8 cellular contexts compared by ENCODE assay signal in the genomic region with DNA sequence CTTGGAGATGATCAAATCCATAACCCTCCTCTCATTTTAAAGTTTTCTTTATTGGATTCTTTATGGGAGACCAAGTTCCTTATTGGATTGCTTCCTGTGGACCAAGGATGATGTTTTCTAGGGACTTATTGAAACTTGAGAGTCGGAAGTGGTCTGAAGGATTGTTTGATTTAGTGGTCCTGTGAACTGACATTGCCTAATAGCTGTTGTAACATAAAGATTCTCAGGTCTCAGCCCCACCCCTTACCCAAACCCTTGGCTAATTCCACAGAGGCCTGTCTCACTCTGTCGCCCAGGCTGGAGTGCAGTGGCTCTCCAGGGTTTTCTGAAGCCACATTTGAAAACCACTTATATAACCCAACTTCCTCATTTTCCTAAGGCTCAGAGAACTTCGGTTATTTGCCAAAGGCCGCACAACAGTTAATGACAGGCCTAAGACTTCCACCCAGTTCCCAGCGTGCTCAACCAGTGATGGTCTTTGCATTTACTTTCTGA.
DNase-seq lines count a peak whose midpoint lies in the region; ATAC-seq, FAIRE-seq and TF ChIP-seq lines count a peak whose summit lies in the region.

No MANE protein-coding gene starts in this region.

- no peak overlapping the region for H3K4me3 ChIP-seq in GM12878

- H3K9me3 Mint-ChIP-seq in CD14-positive monocyte (peaks cover 0 to under 1% (median 0%) of the 10 kb centered on the region in 7 donors), memory B cell (no peaks in the 10 kb centered on the region)

- CTCF ChIA-PET in GM12878 (lab: Yijun Ruan, JAX) = no interaction called here

- BruUV-seq in GM12878 (replicated peaks; lab: Mats Ljungman, UMichigan) = no TSS peak

- intact Hi-C loops in CD14-positive monocyte (cut with micrococcal nuclease) = loop anchor here (2.0 to 10.0 kb wide), 4 partner anchors 21 to 99 kb away; partner anchors contain the start of gene ATXN1 (in 2 of the 2)
- intact Hi-C loops in GM12878 (cut with micrococcal nuclease; ENCODE audit: unreplicated experiment) = no loop called here

- TF ChIP-seq CTCF in CD14-positive monocyte (IDR thresholded peaks at IDR 0.05) (no peak), GM12878 (IDR thresholded peaks at IDR 0.05 in 2 of 3, conservative IDR thresholded peaks at IDR 0.05 in 1 of 3; ENCODE audit: control insufficient read depth in 2 of 3, extremely low read depth in 1 of 3, insufficient read depth in 1 of 3, low read depth in 3 of 3, low read length in 3 of 3) (no peak)

- H2AFZ ChIP-seq in GM12878 (ENCODE audit: control insufficient read depth, low read depth, low read length) = no peak overlapping the region

- H3K27me3 ChIP-seq in GM12878 (replicated peaks in 1 of 2; ENCODE audit: control insufficient read depth in 2 of 2, insufficient read depth in 2 of 2, low read length in 1 of 2) = no peaks in the 10 kb centered on the region

- TF ChIP-seq POLR2A in GM12878 (IDR thresholded peaks at IDR 0.05; ENCODE audit: low read depth, low read length) = no peak

- H3K4me3 Mint-ChIP-seq in CD14-positive monocyte (peak overlapping the region in 1 of 2 donors; percentile 35), memory B cell (no peak overlapping the region)

- DNase-seq in CD14-positive monocyte (ENCODE audit: low spot score) (peak; percentile 63), NCI-H460 (ENCODE audit: extremely low read depth, low read depth) (peak; percentile 77), GM12878 (ENCODE audit: low read depth, low spot score) (no peak), memory B cell (ENCODE audit: low spot score in 2 of 2) (no peak), 8988T (no peak), LoVo (ENCODE audit: low spot score) (no peak)

- SMC1A ChIA-PET in GM12878 (lab: Charles Lee; ENCODE audit: uncharacterized antibody, unreplicated experiment) = interaction anchor here (0.5 to 2.1 kb wide), 4 partner anchors 13 to 86 kb away, joined by 3 to 5 read pairs (median 4); no protein-coding TSS in a partner anchor

- H3K4me1 ChIP-seq in GM12878 (ENCODE audit: control insufficient read depth, insufficient read depth, low read length) = peaks cover 28% of the 10 kb centered on the region

- H4K20me1 ChIP-seq in GM12878 (ENCODE audit: control insufficient read depth, insufficient read depth) = no peaks in the 10 kb centered on the region

- FAIRE-seq in GM12878 (lab: Jason Lieb, UNC) = no peak

- H3K36me3 ChIP-seq in GM12878 (ENCODE audit: control insufficient read depth in 2 of 2, insufficient read depth in 2 of 2, low read length in 1 of 2) = no peaks in the 10 kb centered on the region; a peak in 1 of 4 replicates

- ATAC-seq in GM12878 (peak; percentile 55), memory B cell (ENCODE audit: low read depth) (peak; percentile 45), GM21576 (IDR thresholded peaks at IDR 0.05; ENCODE audit: unreplicated experiment) (no peak), HG02763 (IDR thresholded peaks at IDR 0.05; ENCODE audit: unreplicated experiment) (no peak)

- no peak for TF ChIP-seq RAD21 in GM12878 (IDR thresholded peaks at IDR 0.05; ENCODE audit: insufficient read depth, low read depth, low read length)

- H3K4me2 ChIP-seq in GM12878 (ENCODE audit: control insufficient read depth, insufficient read depth) = no peak overlapping the region

- no peak for TF ChIP-seq EP300 in GM12878 (IDR thresholded peaks at IDR 0.05; ENCODE audit: borderline replicate concordance in 1 of 2, control insufficient read depth in 1 of 2, low read depth in 2 of 2, low read length in 2 of 2)

- in situ Hi-C loops in GM12878 (cut with MboI) = no loop called here

- no peak overlapping the region for H3K9ac ChIP-seq in GM12878 (ENCODE audit: control insufficient read depth, insufficient read depth, low read length)

- peaks cover 82% of the 10 kb centered on the region for H3K4me1 Mint-ChIP-seq in CD14-positive monocyte
- H3K4me1 Mint-ChIP-seq in memory B cell = peaks cover 31% of the 10 kb centered on the region

- H3K9me3 ChIP-seq in GM12878 (replicated peaks; ENCODE audit: control insufficient read depth, insufficient read depth, low read length) = no peaks in the 10 kb centered on the region; the same call in 2 of the 3 replicates

- RAD21 ChIA-PET in GM12878 (lab: Charles Lee; ENCODE audit: unreplicated experiment) = interaction anchor here (1.4 to 1.8 kb wide), 3 partner anchors 13 to 179 kb away, joined by 3 to 5 read pairs (median 3); no protein-coding TSS in a partner anchor

- WGBS in GM12878 (ENCODE audit: insufficient coverage, insufficient replicate concordance, low lambda C conversion rate, missing lambda C conversion rate) = 82% methylated on average over 5 of the region's 5 CpGs

- H3K27ac Mint-ChIP-seq in CD14-positive monocyte (peak overlapping the region; percentile 93 to 98 (median 95)), memory B cell (peak overlapping the region; percentile 78)

- no peaks in the 10 kb centered on the region for H3K79me2 ChIP-seq in GM12878 (ENCODE audit: control insufficient read depth, insufficient read depth, low read length)

- POLR2A ChIA-PET in GM12878 (lab: Charles Lee) = interaction anchor here (0.6 kb wide), 1 partner anchor 33 kb away, joined by 3 read pairs; no protein-coding TSS in a partner anchor

- H3K27me3 Mint-ChIP-seq in CD14-positive monocyte (ENCODE audit: low read depth in 3 of 3) (no peaks in the 10 kb centered on the region), memory B cell (peaks cover under 1% of the 10 kb centered on the region)

- H3K36me3 Mint-ChIP-seq in CD14-positive monocyte (peaks cover under 1 to 6% of the 10 kb centered on the region in 2 donors), memory B cell (peaks cover 10% of the 10 kb centered on the region)

- no peak overlapping the region for H3K27ac ChIP-seq in GM12878 (ENCODE audit: control insufficient read depth, insufficient read depth)

TF ChIP-seq in GM12878, 131 proteins besides CTCF, POLR2A, EP300 and RAD21:
- TF ChIP-seq SPI1 (IDR thresholded peaks at IDR 0.05; ENCODE audit: borderline replicate concordance, insufficient read depth, low read depth, low read length) = peak; percentile 61
- no peak for TF ChIP-seq BRCA1 (IDR thresholded peaks at IDR 0.05; ENCODE audit: low read depth, low read length)
- 0 out of 2 replicates have a peak, but pooled peaks have one; percentile 2 for TF ChIP-seq MTA3 (IDR thresholded peaks at IDR 0.05; ENCODE audit: borderline replicate concordance, low read length)
- TF ChIP-seq ZNF24 (IDR thresholded peaks at IDR 0.05) = 0 out of 2 replicates have a peak, but pooled peaks have one; percentile 15
- no peak for TF ChIP-seq SMC3 (IDR thresholded peaks at IDR 0.05; ENCODE audit: borderline replicate concordance, low read length)
- no peak for TF ChIP-seq HDAC2 (IDR thresholded peaks at IDR 0.05)
- TF ChIP-seq IKZF2 (IDR thresholded peaks at IDR 0.05) = peak in 1 of 2 experiments; percentile 62; a peak in 2 of 4 replicates
- 0 out of 2 replicates have a peak, but pooled peaks have one; percentile 28 for TF ChIP-seq GATAD2B (conservative IDR thresholded peaks at IDR 0.05; ENCODE audit: low read depth)
- peak; percentile 49 for TF ChIP-seq RUNX3 (IDR thresholded peaks at IDR 0.05; ENCODE audit: low read length)
- TF ChIP-seq SKIL (IDR thresholded peaks at IDR 0.05; ENCODE audit: low read depth, poor library complexity, severe bottlenecking) = no peak
- TF ChIP-seq ELK1 (IDR thresholded peaks at IDR 0.05; ENCODE audit: low read depth, low read length) = no peak

Comparison
In these comparisons a context has a peak if more than half of its experiments do, and no peak if none do; other contexts are left out.
1. DNase-seq: peak in CD14-positive monocyte (single experiment) and NCI-H460 (single experiment); none in GM12878 (single experiment), memory B cell (0 of 2), 8988T (single experiment) and LoVo (single experiment).
2. ATAC-seq: peak in GM12878 (single experiment) and memory B cell (single experiment); none in GM21576 (single experiment) and HG02763 (single experiment).